17 cellular contexts compared by ENCODE assay signal in genomic region chr17:15230866-15231265, GRCh38. TPM values are rescaled to one million over a fixed set of nuclear protein-coding genes. Genes with fewer than 3 reads are reported as not detected.
DNase-seq lines count a peak whose midpoint lies in the region; TF ChIP-seq lines count a peak whose summit lies in the region.
"Had no signal": no experiment of that assay in that cellular context is flagged by ENCODE, and none has a peak within 500 bp of the region (broad histone marks: within the 10 kb centered on the region; RNA-seq: fewer than 3 reads in every experiment).

No MANE protein-coding gene starts in this region.

- intact Hi-C loops in posterior cingulate gyrus (cut with DNase I), result no loop called here

- no peak overlapping the region for H2BK120ac ChIP-seq in neuronal stem cell (ENCODE audit: low read depth, low read length)

- H3K36me3 ChIP-seq in neuronal stem cell (replicated peaks in 1 of 2; ENCODE audit: control insufficient read depth in 2 of 2, insufficient read depth in 2 of 2, low read length in 2 of 2), result no peaks in the 10 kb centered on the region
- peaks cover 2 to 83% (median 4%) of the 10 kb centered on the region in 3 donors for H3K36me3 ChIP-seq in tibial nerve

- H2BK5ac ChIP-seq in neuronal stem cell (ENCODE audit: low read length), result no peak overlapping the region

- H3K27ac ChIP-seq in cingulate gyrus (ENCODE audit: low read depth, low read length) (peak overlapping the region; percentile 94), neuronal stem cell (replicated peaks; ENCODE audit: low read length) (no peak overlapping the region), tibial nerve (peak overlapping the region in 3 of 4 donors; percentile 33 to 77 (median 74))

- H2BK12ac ChIP-seq in neuronal stem cell (ENCODE audit: low read length), result no peak overlapping the region

- H4K91ac ChIP-seq in neuronal stem cell (ENCODE audit: low read depth, low read length, poor library complexity), result no peak overlapping the region

- no peak overlapping the region for H3K4ac ChIP-seq in neuronal stem cell (ENCODE audit: low read length)

- no peak overlapping the region for H3K9ac ChIP-seq in neuronal stem cell (ENCODE audit: low read depth, low read length, poor library complexity)

- no peak for DNase-seq in neuronal stem cell (ENCODE audit: low spot score)
- no peak for DNase-seq in tibial nerve (ENCODE audit: low spot score in 2 of 2)
- DNase-seq in posterior cingulate gyrus, result no peak
- no peak for DNase-seq in NCI-H187 treated with DMSO at 0.1 percent for 48 hours (lab: John Stamatoyannopoulos, UW)
- DNase-seq in midbrain (lab: John Stamatoyannopoulos, UW), result no peak
- DNase-seq: C1 segment of cervical spinal cord; Calu3; CD4-positive, alpha-beta memory T cell; COR-L47; DMS53; DMS79 treated with DMSO at 0.1 percent for 48 hours; GF-D8; GOT3; HFFc6 had no signal

- no peak overlapping the region for H3K18ac ChIP-seq in neuronal stem cell (ENCODE audit: low read length)

- H2BK15ac ChIP-seq in neuronal stem cell (ENCODE audit: low read length), result no peak overlapping the region

- no peak overlapping the region for H3K4me2 ChIP-seq in neuronal stem cell (ENCODE audit: insufficient read depth, low read length, poor library complexity, severe bottlenecking)

- no peak for TF ChIP-seq CTCF in tibial nerve (IDR thresholded peaks at IDR 0.05)

- H3K4me1 ChIP-seq in neuronal stem cell (ENCODE audit: control insufficient read depth in 2 of 2, insufficient read depth in 1 of 2, low read depth in 1 of 2, low read length in 2 of 2) (no peaks in the 10 kb centered on the region), tibial nerve (peaks cover 0 to 52% (median 32%) of the 10 kb centered on the region in 4 donors)
- H3K4me1 ChIP-seq: HAP-1 had no signal

- no CpG with 5 or more reads among the region's 18 CpGs for WGBS in neuronal stem cell (ENCODE audit: extremely low coverage in 2 of 2, insufficient read length in 2 of 2, insufficient replicate concordance in 1 of 2), 2 donors
- WGBS in tibial nerve, 2 donors, result 83 to 88% methylated on average over 18 of the region's 18 CpGs

- H3K4me3 ChIP-seq in neuronal stem cell (ENCODE audit: low read length in 2 of 2), result no peak overlapping the region
- no peak overlapping the region for H3K4me3 ChIP-seq in tibial nerve
- H3K4me3 ChIP-seq: HAP-1 had no signal

- no peak overlapping the region for H4K8ac ChIP-seq in neuronal stem cell (ENCODE audit: low read depth, low read length)

- H3K27me3 ChIP-seq in neuronal stem cell (ENCODE audit: control insufficient read depth in 3 of 3, insufficient read depth in 3 of 3, low read depth in 1 of 3, low read length in 3 of 3) (no peaks in the 10 kb centered on the region), tibial nerve (no peaks in the 10 kb centered on the region)

- no peaks in the 10 kb centered on the region for H3K79me1 ChIP-seq in neuronal stem cell (ENCODE audit: low read depth, low read length)

- no peak for TF ChIP-seq EP300 in tibial nerve (IDR thresholded peaks at IDR 0.05)

- H3K14ac ChIP-seq in neuronal stem cell (ENCODE audit: low read length), result peak overlapping the region; percentile 11

- TF ChIP-seq POLR2A in tibial nerve (IDR thresholded peaks at IDR 0.05), result no peak

- no peak overlapping the region for H2AK5ac ChIP-seq in neuronal stem cell (ENCODE audit: low read depth, low read length)

- H3K23ac ChIP-seq in neuronal stem cell (ENCODE audit: low read depth, low read length, poor library complexity), result no peak overlapping the region

- H2AFZ ChIP-seq in neuronal stem cell (ENCODE audit: low read length), result no peak overlapping the region

- H3K9me3 ChIP-seq in neuronal stem cell (replicated peaks in 1 of 2; ENCODE audit: control insufficient read depth in 2 of 2, insufficient read depth in 1 of 2, low read depth in 1 of 2, low read length in 2 of 2) (no peaks in the 10 kb centered on the region), tibial nerve (no peaks in the 10 kb centered on the region)
- H3K9me3 ChIP-seq: HAP-1 had no signal

RNA-seq across cellular contexts. Expression of gene PMP22, which starts 34.3 kb away (rescaled TPM):
- 8.6 TPM for polyA plus RNA-seq in neuronal stem cell (2013, experiment 1 of 2)
- 8.7 TPM for polyA plus RNA-seq in neuronal stem cell (2013, experiment 2 of 2)
- 1,000 to 10,000 TPM in 3 of 4 donors, 100 to 1,000 TPM in 1; 784 to 3,019 (median 2,270) TPM for total RNA-seq in tibial nerve
- total RNA-seq: A673 had no signal
- polyA plus RNA-seq: CD4-positive, alpha-beta memory T cell had no signal
